In genomic region chr1:235468970-235469369, GRCh38 we compare ENCODE assay signal across 14 cellular contexts. TPM values are rescaled to one million over a fixed set of nuclear protein-coding genes. Genes with fewer than 3 reads are reported as not detected.
DNase-seq lines count a peak whose midpoint lies in the region; ATAC-seq, FAIRE-seq and TF ChIP-seq lines count a peak whose summit lies in the region.
"Had no signal": no experiment of that assay in that cellular context is flagged by ENCODE, and none has a peak within 500 bp of the region (broad histone marks: within the 10 kb centered on the region; RNA-seq: fewer than 3 reads in every experiment).

No MANE protein-coding gene starts in this region.

- H4K20me1 ChIP-seq in PC-3 (ENCODE audit: low read length), result no peaks in the 10 kb centered on the region

- H4K8ac ChIP-seq in mesenchymal stem cell (ENCODE audit: low read length), result no peak overlapping the region

- no peaks in the 10 kb centered on the region for H3F3A ChIP-seq in PC-3 (ENCODE audit: low read length, unreplicated experiment)

- H2BK12ac ChIP-seq in mesenchymal stem cell (ENCODE audit: low read length in 2 of 2), result no peak overlapping the region

- TF ChIP-seq CTCF in PC-3 (conservative IDR thresholded peaks at IDR 0.05; ENCODE audit: low read depth, low read length) (peak; percentile 17; the same call in 1 of the 2 replicates), cardiac fibroblast (IDR thresholded peaks at IDR 0.05; ENCODE audit: low read depth, low read length) (peak; percentile 26), WERI-Rb-1 (IDR thresholded peaks at IDR 0.05; ENCODE audit: low read depth, low read length) (no peak), pancreas (IDR thresholded peaks at IDR 0.05) (peak in 1 of 4 donors; percentile 10), adrenal gland (IDR thresholded peaks at IDR 0.05) (no peak)

- H3K4ac ChIP-seq in mesenchymal stem cell (ENCODE audit: low read depth in 1 of 2, low read length in 2 of 2), result no peak overlapping the region

- CTCF ChIA-PET in PC-3 (lab: Charles Lee), result interaction anchor here (0.5 to 0.6 kb wide), 2 partner anchors 27 to 389 kb away, joined by 3 to 8 read pairs; no protein-coding TSS in a partner anchor

- H3K79me2 ChIP-seq in PC-3 (ENCODE audit: low read length), result no peaks in the 10 kb centered on the region

- intact Hi-C loops in PC-3 (cut with micrococcal nuclease) (loop anchor here (5.0 kb wide), 1 partner anchor 33 kb away; the partner anchor contains the start of gene B3GALNT2), pancreas (cut with DNase I) (no loop called here), adrenal gland (cut with DNase I) (no loop called here)

- H2AFZ ChIP-seq in PC-3 (ENCODE audit: low read length) (no peak overlapping the region), mesenchymal stem cell (ENCODE audit: low read depth, low read length) (no peak overlapping the region)

- H3K4me3 ChIP-seq in PC-3 (ENCODE audit: low read length) (0 out of 2 replicates have a peak overlapping the region, but pooled peaks have one; percentile 21), cardiac fibroblast (replicated peaks in 1 of 2; ENCODE audit: low read depth in 2 of 2, low read length in 2 of 2) (no peak overlapping the region), mesenchymal stem cell (ENCODE audit: insufficient read depth in 1 of 2, low read depth in 1 of 2, low read length in 2 of 2) (no peak overlapping the region), WERI-Rb-1 (ENCODE audit: low read depth, low read length) (no peak overlapping the region), pancreas (no peak overlapping the region), small intestine (ENCODE audit: low read depth in 1 of 2, low read length in 2 of 2) (no peak overlapping the region), adrenal gland (no peak overlapping the region)
- H3K4me3 ChIP-seq: HAP-1 had no signal

- H2BK15ac ChIP-seq in mesenchymal stem cell (ENCODE audit: low read depth, poor library complexity, severe bottlenecking), result no peak overlapping the region

- H3K23ac ChIP-seq in mesenchymal stem cell (ENCODE audit: low read length in 2 of 2), result no peak overlapping the region

- no peak overlapping the region for H2BK120ac ChIP-seq in mesenchymal stem cell (ENCODE audit: low read depth, low read length)

- ATAC-seq in PC-3 (peak; percentile 98), pancreas (no peak)
- ATAC-seq: left lobe of liver; stimulated activated naive B cell treated with anti-CD40 and anti-IgM and Interleukin-4, amounts not matched to agents 10 μg/mL and 1 μg/mL and 100 μg/mL, for 72 hours had no signal

- BruUV-seq in PC-3 (replicated peaks; lab: Mats Ljungman, UMichigan), result no TSS peak

- H3K4me2 ChIP-seq in PC-3 (ENCODE audit: low read length) (peak overlapping the region; percentile 65), mesenchymal stem cell (ENCODE audit: low read length, poor library complexity, severe bottlenecking) (no peak overlapping the region)
- H3K4me2 ChIP-seq: KMS-11 had no signal

- peaks cover 1% of the 10 kb centered on the region for H3K79me1 ChIP-seq in mesenchymal stem cell (replicated peaks; ENCODE audit: low read length, poor library complexity, severe bottlenecking)

- H3K27me3 ChIP-seq in PC-3 (ENCODE audit: low read length) (no peaks in the 10 kb centered on the region), mesenchymal stem cell (ENCODE audit: control insufficient read depth in 1 of 2, insufficient read depth in 1 of 2, low read length in 2 of 2) (no peaks in the 10 kb centered on the region), WERI-Rb-1 (ENCODE audit: insufficient read depth, low read depth, severe bottlenecking) (no peaks in the 10 kb centered on the region), pancreas (no peaks in the 10 kb centered on the region), small intestine (ENCODE audit: control insufficient read depth in 2 of 2, insufficient read depth in 2 of 2, low read length in 2 of 2) (no peaks in the 10 kb centered on the region), adrenal gland (no peaks in the 10 kb centered on the region)

- no peak overlapping the region for H3K18ac ChIP-seq in mesenchymal stem cell (ENCODE audit: low read depth in 1 of 2, low read length in 2 of 2)

- no peaks in the 10 kb centered on the region for H3K36me3 ChIP-seq in PC-3 (ENCODE audit: low read depth, low read length)
- H3K36me3 ChIP-seq in mesenchymal stem cell (ENCODE audit: control insufficient read depth in 1 of 2, insufficient read depth in 2 of 2, low read depth in 1 of 2, low read length in 2 of 2), result peaks cover 0 to 21% of the 10 kb centered on the region in 2 experiments
- H3K36me3 ChIP-seq in WERI-Rb-1, result peaks cover 43% of the 10 kb centered on the region
- H3K36me3 ChIP-seq in pancreas, result peaks cover 0 to 23% (median 19%) of the 10 kb centered on the region in 3 donors
- peaks cover 0 to 3% of the 10 kb centered on the region in 2 donors for H3K36me3 ChIP-seq in small intestine (ENCODE audit: control insufficient read depth in 2 of 2, insufficient read depth in 2 of 2, low read length in 2 of 2)
- no peaks in the 10 kb centered on the region for H3K36me3 ChIP-seq in adrenal gland (replicated peaks in 1 of 2)

- DNase-seq in EH (ENCODE audit: low read depth), result peak; percentile 63
- DNase-seq in PC-3, result peak; percentile 79
- DNase-seq in cardiac fibroblast (ENCODE audit: low read depth in 2 of 2), result peak; percentile 42 to 78
- DNase-seq in mesenchymal stem cell, result peak; percentile 7
- DNase-seq in WERI-Rb-1, result no peak
- no peak for DNase-seq in pancreas
- DNase-seq in small intestine, result no peak
- DNase-seq in adrenal gland, result no peak
- DNase-seq: stimulated activated CD4-positive, alpha-beta T cell treated with anti-CD3 and anti-CD28 coated beads, Interleukin-2, amount 100 ng/mL, for 24 hours; stimulated activated naive B cell treated with anti-CD40 and anti-IgM and Interleukin-4, amounts not matched to agents 10 μg/mL and 1 μg/mL and 100 μg/mL, for 72 hours had no signal

- no peak for TF ChIP-seq POLR2A in adrenal gland (IDR thresholded peaks at IDR 0.05)

- POLR2A ChIA-PET in PC-3 (lab: Charles Lee; ENCODE audit: unreplicated experiment), result no interaction called here

- peaks cover 9% of the 10 kb centered on the region for H3K4me1 ChIP-seq in PC-3 (ENCODE audit: insufficient read depth, low read length)
- H3K4me1 ChIP-seq in mesenchymal stem cell (ENCODE audit: control insufficient read depth, insufficient read depth, low read depth, low read length), result no peaks in the 10 kb centered on the region
- no peaks in the 10 kb centered on the region for H3K4me1 ChIP-seq in pancreas
- H3K4me1 ChIP-seq in small intestine (ENCODE audit: control insufficient read depth in 2 of 2, insufficient read depth in 1 of 2, low read depth in 1 of 2, low read length in 1 of 2), result no peaks in the 10 kb centered on the region
- H3K4me1 ChIP-seq in adrenal gland (replicated peaks in 1 of 2), result no peaks in the 10 kb centered on the region

- H3K9me3 ChIP-seq in PC-3 (ENCODE audit: low read length) (no peaks in the 10 kb centered on the region), mesenchymal stem cell (ENCODE audit: control insufficient read depth, low read length) (no peaks in the 10 kb centered on the region), WERI-Rb-1 (ENCODE audit: severe bottlenecking) (no peaks in the 10 kb centered on the region), pancreas (no peaks in the 10 kb centered on the region), small intestine (ENCODE audit: control insufficient read depth, low read depth) (no peaks in the 10 kb centered on the region), adrenal gland (replicated peaks in 1 of 3) (no peaks in the 10 kb centered on the region)
- H3K9me3 ChIP-seq: HAP-1 had no signal

- FAIRE-seq in pancreas (lab: Jason Lieb, UNC) (no peak), small intestine (lab: Jason Lieb, UNC) (no peak)
- FAIRE-seq: GM19239 had no signal

- no peaks in the 10 kb centered on the region for H3K9me2 ChIP-seq in PC-3 (replicated peaks; ENCODE audit: low read length)

- H2AK5ac ChIP-seq in mesenchymal stem cell (ENCODE audit: low read length, severe bottlenecking), result no peak overlapping the region

- H3K9ac ChIP-seq in PC-3 (ENCODE audit: low read length) (no peak overlapping the region), mesenchymal stem cell (ENCODE audit: low read length) (no peak overlapping the region)
- H3K9ac ChIP-seq: KMS-11 had no signal

- WGBS in mesenchymal stem cell, result 100% methylated on average over 2 of the region's 4 CpGs
- WGBS in pancreas, 2 donors, result 87 to 88% methylated on average over 4 of the region's 4 CpGs
- WGBS in small intestine, 3 donors, result 88 to 98% (median 91%) methylated on average over 4 of the region's 4 CpGs
- 94 to 98% (median 95%) methylated on average over 4 of the region's 4 CpGs for WGBS in adrenal gland, 4 donors

- H2BK5ac ChIP-seq in mesenchymal stem cell (ENCODE audit: low read depth, low read length, poor library complexity, severe bottlenecking), result no peak overlapping the region

- H4K91ac ChIP-seq in mesenchymal stem cell (ENCODE audit: low read length), result no peak overlapping the region

- H3K27ac ChIP-seq in PC-3 (ENCODE audit: low read length), result peak overlapping the region; percentile 21
- no peak overlapping the region for H3K27ac ChIP-seq in mesenchymal stem cell (ENCODE audit: low read length, poor library complexity, severe bottlenecking)
- no peak overlapping the region for H3K27ac ChIP-seq in WERI-Rb-1
- no peak overlapping the region for H3K27ac ChIP-seq in pancreas
- no peak overlapping the region for H3K27ac ChIP-seq in small intestine (ENCODE audit: low read depth in 1 of 2, low read length in 1 of 2)
- no peak overlapping the region for H3K27ac ChIP-seq in adrenal gland
- H3K27ac ChIP-seq: KMS-11 had no signal

- H3K14ac ChIP-seq in mesenchymal stem cell (ENCODE audit: low read length in 2 of 2), result no peak overlapping the region

RNA-seq across cellular contexts. Expression of gene B3GALNT2, which starts 35.3 kb away (rescaled TPM):
- total RNA-seq in PC-3 (2014; rRNA removed), result 26.4 and 27.3 TPM in 2 replicates
- polyA plus RNA-seq in mesenchymal stem cell (2013, experiment 1 of 2), result 12.0 TPM
- polyA plus RNA-seq in mesenchymal stem cell (2013, experiment 2 of 2), result 13.1 TPM
- total RNA-seq in pancreas, result 10 to 100 TPM; 31.6 to 51.6 (median 41.7) TPM
- polyA plus RNA-seq in pancreas, result 10 to 100 TPM in 1 of 2 donors, 1 to 10 TPM in 1; 8.6 to 15.5 TPM
- polyA plus RNA-seq in small intestine, result 1 to 10 TPM; 2.7 to 8.3 (median 2.7) TPM
- 10 to 100 TPM; 19.1 to 66.2 (median 24.1) TPM for total RNA-seq in adrenal gland
- polyA plus RNA-seq in adrenal gland, result 10 to 100 TPM in 1 of 3 donors, 1 to 10 TPM in 2; 2.7 to 15.7 (median 2.9) TPM

Comparison
In these comparisons a context has a peak if more than half of its experiments do, and no peak if none do; other contexts are left out.
1. DNase-seq: peak in EH (single experiment), PC-3 (single experiment), cardiac fibroblast (2 of 2) and mesenchymal stem cell (single experiment); none in WERI-Rb-1 (single experiment), pancreas (0 of 6), small intestine (single experiment) and adrenal gland (0 of 7).
2. CTCF ChIP-seq: peak in PC-3 (single experiment) and cardiac fibroblast (single experiment); none in WERI-Rb-1 (single experiment) and adrenal gland (0 of 6).